In genomic region chr7:19404912-19405329, GRCh38 we compare ENCODE assay signal across 12 cellular contexts.
DNase-seq lines count a peak whose midpoint lies in the region; ATAC-seq lines count a peak whose summit lies in the region.
"Had no signal": no experiment of that assay in that cellular context is flagged by ENCODE, and none has a peak within 500 bp of the region (broad histone marks: within the 10 kb centered on the region; RNA-seq: fewer than 3 reads in every experiment).

No MANE protein-coding gene starts in this region.

- no peak overlapping the region for H3K23ac ChIP-seq in neuronal stem cell (ENCODE audit: low read depth, low read length, poor library complexity)

- no peak overlapping the region for H2BK5ac ChIP-seq in neuronal stem cell (ENCODE audit: low read length)

- no peak overlapping the region for H3K27ac ChIP-seq in neuronal stem cell (replicated peaks; ENCODE audit: low read length)
- H3K27ac ChIP-seq: parathyroid adenoma had no signal

- no peak for ATAC-seq in HG03439 (IDR thresholded peaks at IDR 0.05; ENCODE audit: unreplicated experiment)
- no peak for ATAC-seq in GM21825 (IDR thresholded peaks at IDR 0.05; ENCODE audit: unreplicated experiment)
- ATAC-seq in GM21447 (IDR thresholded peaks at IDR 0.05; ENCODE audit: unreplicated experiment) = no peak

- H3K4me3 ChIP-seq in neuronal stem cell (ENCODE audit: low read length in 2 of 2) = no peak overlapping the region

- H3K36me3 Mint-ChIP-seq in dendritic cell treated with granulocyte-macrophage colony-stimulating factor and Interleukin-4, amounts not matched to agents 40 ng/mL and 50 ng/mL, for 4 days (ENCODE audit: low read depth) = no peaks in the 10 kb centered on the region
- H3K36me3 Mint-ChIP-seq: IgD-negative memory B cell had no signal

- no peaks in the 10 kb centered on the region for H3K36me3 ChIP-seq in neuronal stem cell (replicated peaks in 1 of 2; ENCODE audit: control insufficient read depth in 2 of 2, insufficient read depth in 2 of 2, low read length in 2 of 2)

- no peak overlapping the region for H3K4me3 Mint-ChIP-seq in dendritic cell treated with granulocyte-macrophage colony-stimulating factor and Interleukin-4, amounts not matched to agents 40 ng/mL and 50 ng/mL, for 4 days
- H3K4me3 Mint-ChIP-seq: activated B cell treated with CpG ODN at 0.5 μM for 24 hours; IgD-negative memory B cell; stimulated activated naive CD8-positive, alpha-beta T cell treated with anti-CD3 and anti-CD28 coated beads, Interleukin-15, Interleukin-2, amounts not matched to agents 100 ng/mL and 50 ng/mL, for 24 hours had no signal

- no peak overlapping the region for H2BK15ac ChIP-seq in neuronal stem cell (ENCODE audit: low read length)

- DNase-seq in GM04504 (ENCODE audit: low read depth) (peak; percentile 91), NCI-H69 (lab: John Stamatoyannopoulos, UW) (peak; percentile 64), neuronal stem cell (ENCODE audit: low spot score) (no peak), NCI-H2227 (lab: John Stamatoyannopoulos, UW; ENCODE audit: unreplicated experiment) (no peak)
- DNase-seq: activated B cell treated with CpG ODN at 0.5 μM for 24 hours had no signal

- H4K8ac ChIP-seq in neuronal stem cell (ENCODE audit: low read depth, low read length) = no peak overlapping the region

- H2AK5ac ChIP-seq in neuronal stem cell (ENCODE audit: low read depth, low read length) = no peak overlapping the region

- H3K4me1 ChIP-seq in neuronal stem cell (ENCODE audit: control insufficient read depth in 2 of 2, insufficient read depth in 1 of 2, low read depth in 1 of 2, low read length in 2 of 2) = peaks cover 3 to 5% of the 10 kb centered on the region in 2 donors
- H3K4me1 ChIP-seq: parathyroid adenoma had no signal

- no peaks in the 10 kb centered on the region for H3K9me3 ChIP-seq in neuronal stem cell (replicated peaks in 1 of 2; ENCODE audit: control insufficient read depth in 2 of 2, insufficient read depth in 1 of 2, low read depth in 1 of 2, low read length in 2 of 2)

- intact Hi-C loops in dendritic cell treated with granulocyte-macrophage colony-stimulating factor and Interleukin-4, amounts not matched to agents 40 ng/mL and 50 ng/mL, for 4 days (cut with micrococcal nuclease) = no loop called here

- H4K91ac ChIP-seq in neuronal stem cell (ENCODE audit: low read depth, low read length, poor library complexity) = no peak overlapping the region

- no peak overlapping the region for H3K9ac ChIP-seq in neuronal stem cell (ENCODE audit: low read depth, low read length, poor library complexity)
- H3K9ac ChIP-seq: parathyroid adenoma had no signal

- H3K27me3 ChIP-seq in neuronal stem cell (ENCODE audit: control insufficient read depth in 3 of 3, insufficient read depth in 3 of 3, low read depth in 1 of 3, low read length in 3 of 3) = no peaks in the 10 kb centered on the region

- no peaks in the 10 kb centered on the region for H3K79me1 ChIP-seq in neuronal stem cell (ENCODE audit: low read depth, low read length)

- H3K4ac ChIP-seq in neuronal stem cell (ENCODE audit: low read length) = no peak overlapping the region

- H3K18ac ChIP-seq in neuronal stem cell (ENCODE audit: low read length) = no peak overlapping the region

- no peak overlapping the region for H3K4me2 ChIP-seq in neuronal stem cell (ENCODE audit: insufficient read depth, low read length, poor library complexity, severe bottlenecking)

- no peak overlapping the region for H2BK12ac ChIP-seq in neuronal stem cell (ENCODE audit: low read length)

- peak overlapping the region; percentile 27 for H2AFZ ChIP-seq in neuronal stem cell (ENCODE audit: low read length)
- H2AFZ ChIP-seq: parathyroid adenoma had no signal

- WGBS in neuronal stem cell (ENCODE audit: extremely low coverage in 2 of 2, insufficient read length in 2 of 2, insufficient replicate concordance in 1 of 2), 2 donors = no CpG with 5 or more reads among the region's 3 CpGs

- H3K9me3 Mint-ChIP-seq in dendritic cell treated with granulocyte-macrophage colony-stimulating factor and Interleukin-4, amounts not matched to agents 40 ng/mL and 50 ng/mL, for 4 days = no peaks in the 10 kb centered on the region
- H3K9me3 Mint-ChIP-seq: activated B cell treated with CpG ODN at 0.5 μM for 24 hours; IgD-negative memory B cell; stimulated activated naive CD8-positive, alpha-beta T cell treated with anti-CD3 and anti-CD28 coated beads, Interleukin-15, Interleukin-2, amounts not matched to agents 100 ng/mL and 50 ng/mL, for 24 hours had no signal

- no peak overlapping the region for H3K14ac ChIP-seq in neuronal stem cell (ENCODE audit: low read length)

- peaks cover 15% of the 10 kb centered on the region for H3K4me1 Mint-ChIP-seq in dendritic cell treated with granulocyte-macrophage colony-stimulating factor and Interleukin-4, amounts not matched to agents 40 ng/mL and 50 ng/mL, for 4 days (ENCODE audit: low read depth)
- H3K4me1 Mint-ChIP-seq: activated B cell treated with CpG ODN at 0.5 μM for 24 hours, IgD-negative memory B cell had no signal

- peak overlapping the region; percentile 24 for H3K27ac Mint-ChIP-seq in dendritic cell treated with granulocyte-macrophage colony-stimulating factor and Interleukin-4, amounts not matched to agents 40 ng/mL and 50 ng/mL, for 4 days
- H3K27ac Mint-ChIP-seq: activated B cell treated with CpG ODN at 0.5 μM for 24 hours; IgD-negative memory B cell; stimulated activated naive CD8-positive, alpha-beta T cell treated with anti-CD3 and anti-CD28 coated beads, Interleukin-15, Interleukin-2, amounts not matched to agents 100 ng/mL and 50 ng/mL, for 24 hours had no signal

- H2BK120ac ChIP-seq in neuronal stem cell (ENCODE audit: low read depth, low read length) = no peak overlapping the region

- H3K27me3 Mint-ChIP-seq in dendritic cell treated with granulocyte-macrophage colony-stimulating factor and Interleukin-4, amounts not matched to agents 40 ng/mL and 50 ng/mL, for 4 days = no peaks in the 10 kb centered on the region
- H3K27me3 Mint-ChIP-seq: activated B cell treated with CpG ODN at 0.5 μM for 24 hours; IgD-negative memory B cell; stimulated activated naive CD8-positive, alpha-beta T cell treated with anti-CD3 and anti-CD28 coated beads, Interleukin-15, Interleukin-2, amounts not matched to agents 100 ng/mL and 50 ng/mL, for 24 hours had no signal

Comparison
In these comparisons a context has a peak if more than half of its experiments do, and no peak if none do; other contexts are left out.
1. DNase-seq: peak in GM04504 (single experiment) and NCI-H69 (single experiment); none in neuronal stem cell (single experiment) and NCI-H2227 (single experiment).